35 cellular contexts compared by ENCODE assay signal in genomic region chr7:9854605-9855004, GRCh38.
A peak's percentile ranks its signal among the peaks of the same experiment; 100 is the strongest.
DNase-seq lines count a peak whose midpoint lies in the region; ATAC-seq, FAIRE-seq and TF ChIP-seq lines count a peak whose summit lies in the region.
"Had no signal": no experiment of that assay in that cellular context is flagged by ENCODE, and none has a peak within 500 bp of the region (broad histone marks: within the 10 kb centered on the region; RNA-seq: fewer than 3 reads in every experiment).

No MANE protein-coding gene starts in this region.

- peaks cover 31% of the 10 kb centered on the region for H3K9me3 Mint-ChIP-seq in HFFc6

- H3K4me1 ChIP-seq in liver (ENCODE audit: control insufficient read depth in 4 of 4, insufficient read depth in 4 of 4, low read length in 3 of 4) (no peaks in the 10 kb centered on the region), HepG2 (ENCODE audit: insufficient read depth, low read length) (no peaks in the 10 kb centered on the region)
- H3K4me1 ChIP-seq: A549; BE2C; BLaER1; BLaER1 treated with 17β-estradiol and CSF1 and Interleukin-3, amounts not matched to agents 10 nM and 100 nM; Caco-2 had no signal

- H4K20me1 ChIP-seq in HepG2 (ENCODE audit: insufficient read depth, low read length): no peaks in the 10 kb centered on the region
- H4K20me1 ChIP-seq: BLaER1; BLaER1 treated with 17β-estradiol and CSF1 and Interleukin-3, amounts not matched to agents 10 nM and 100 nM had no signal

- in situ Hi-C loops in HepG2 (cut with HindIII; ENCODE audit: extremely low pct_ligation_motif_present, low pct_unique_long_range_greater_than_20kb): no loop called here

- 59% methylated on average over 2 of the region's 2 CpGs for WGBS in liver
- 0% methylated on average over 2 of the region's 2 CpGs for WGBS in HepG2 (ENCODE audit: low lambda C conversion rate)

- TF ChIP-seq POLR2A in HepG2 (IDR thresholded peaks at IDR 0.05; ENCODE audit: insufficient read depth in 1 of 2, low read depth in 2 of 2, low read length in 2 of 2) (no peak), H54 (IDR thresholded peaks at IDR 0.05; ENCODE audit: low read depth, low read length) (no peak)

- FAIRE-seq in HepG2 (lab: Jason Lieb, UNC): no peak
- FAIRE-seq in H54 (lab: Jason Lieb, UNC): peak; percentile 41
- FAIRE-seq: A204.1, A549, D721Med had no signal

- H3K4me3 ChIP-seq in liver (ENCODE audit: low read depth in 1 of 3, low read length in 3 of 3) (no peak overlapping the region), HepG2 (replicated peaks in 1 of 3; ENCODE audit: insufficient read depth in 1 of 3, low read depth in 2 of 3, low read length in 3 of 3) (no peak overlapping the region)
- H3K4me3 ChIP-seq: A549; BLaER1; BLaER1 treated with 17β-estradiol and CSF1 and Interleukin-3, amounts not matched to agents 10 nM and 100 nM had no signal

- H3K4me1 Mint-ChIP-seq in HFFc6 (ENCODE audit: low read depth): no peaks in the 10 kb centered on the region
- H3K4me1 Mint-ChIP-seq: B cell; CD14-positive monocyte; CD4-positive, alpha-beta memory T cell; CD4-positive, CD25-positive, alpha-beta regulatory T cell; CD8-positive, alpha-beta memory T cell had no signal

- H3K79me2 ChIP-seq in HepG2 (ENCODE audit: insufficient read depth, low read length): no peaks in the 10 kb centered on the region

- POLR2A ChIA-PET in HepG2 (lab: Yijun Ruan, JAX): no interaction called here

- TF ChIP-seq EP300 in HepG2 (IDR thresholded peaks at IDR 0.05; ENCODE audit: low read depth in 2 of 2, low read length in 2 of 2) (no peak), HepG2 (CRISPR knock-in tag; IDR thresholded peaks at IDR 0.05; ENCODE audit: borderline replicate concordance) (no peak)

- H3K9me3 ChIP-seq in liver (ENCODE audit: control insufficient read depth in 4 of 4, low read length in 3 of 4) (no peaks in the 10 kb centered on the region), HepG2 (ENCODE audit: low read length) (peaks cover 71% of the 10 kb centered on the region)
- H3K9me3 ChIP-seq: A549; BE2C; BLaER1; BLaER1 treated with 17β-estradiol and CSF1 and Interleukin-3, amounts not matched to agents 10 nM and 100 nM; Caco-2 had no signal

- no peak overlapping the region for H3K27ac Mint-ChIP-seq in HFFc6
- H3K27ac Mint-ChIP-seq: B cell; CD14-positive monocyte; CD4-positive, alpha-beta memory T cell; CD4-positive, alpha-beta T cell; CD4-positive, CD25-positive, alpha-beta regulatory T cell; CD8-positive, alpha-beta memory T cell; CD8-positive, alpha-beta T cell had no signal

- TF ChIP-seq RAD21 in liver (IDR thresholded peaks at IDR 0.05) (no peak), HepG2 (CRISPR knock-in tag; IDR thresholded peaks at IDR 0.05) (no peak)

- H3K36me3 Mint-ChIP-seq in HFFc6 (ENCODE audit: low read depth): no peaks in the 10 kb centered on the region
- H3K36me3 Mint-ChIP-seq: CD14-positive monocyte; CD4-positive, alpha-beta memory T cell; CD4-positive, CD25-positive, alpha-beta regulatory T cell; CD8-positive, alpha-beta memory T cell; CD8-positive, alpha-beta T cell had no signal

- DNase-seq in HepG2 (ENCODE audit: low spot score) (no peak), H54 (ENCODE audit: insufficient read length, low spot score) (no peak), left lobe of liver (ENCODE audit: low spot score) (no peak), GOT3 (lab: John Stamatoyannopoulos, UW) (no peak), HFFc6 (no peak)
- DNase-seq: 8988T; ACHN; AML-193; BE2C; C1 segment of cervical spinal cord; Caco-2; Calu3; CD4-positive, alpha-beta memory T cell; CD4-positive, alpha-beta T cell; CD4-positive, CD25-positive, alpha-beta regulatory T cell; CD8-positive, alpha-beta memory T cell; CD8-positive, alpha-beta T cell; COR-L47; DMS 273 treated with DMSO at 0.1 percent for 48 hours; DMS153; DMS53; DMS79; DMS79 treated with DMSO at 0.1 percent for 48 hours; DND-41; EL had no signal

- BruUV-seq in HepG2 (replicated peaks; lab: Mats Ljungman, UMichigan): no TSS peak

- H3K4me2 ChIP-seq in HepG2 (ENCODE audit: low read depth, low read length): no peak overlapping the region
- H3K4me2 ChIP-seq: A549; BLaER1; BLaER1 treated with 17β-estradiol and CSF1 and Interleukin-3, amounts not matched to agents 10 nM and 100 nM had no signal

- ATAC-seq in HepG2 (no peak), left lobe of liver (peak; percentile 63)
- ATAC-seq: A549; CD8-positive, alpha-beta T cell had no signal

- CTCF ChIA-PET in HepG2 (lab: Yijun Ruan, JAX; ENCODE audit: low intra/inter-chr PET ratio, low total read pairs): no interaction called here

- no peak overlapping the region for H2AFZ ChIP-seq in HepG2 (ENCODE audit: low read length)

- intact Hi-C loops in HepG2 (cut with micrococcal nuclease; ENCODE audit: unreplicated experiment): no loop called here

- H3K27me3 ChIP-seq in liver (ENCODE audit: control insufficient read depth in 4 of 4, insufficient read depth in 4 of 4, low read length in 3 of 4) (no peaks in the 10 kb centered on the region), HepG2 (ENCODE audit: control insufficient read depth in 1 of 2, insufficient read depth in 2 of 2, low read length in 2 of 2) (no peaks in the 10 kb centered on the region)
- H3K27me3 ChIP-seq: BE2C; BLaER1; BLaER1 treated with 17β-estradiol and CSF1 and Interleukin-3, amounts not matched to agents 10 nM and 100 nM had no signal

- TF ChIP-seq CTCF in liver (IDR thresholded peaks at IDR 0.05; ENCODE audit: low read depth, low read length, missing input control): no peak
- no peak for TF ChIP-seq CTCF in HepG2 (CRISPR knock-in tag; IDR thresholded peaks at IDR 0.05)
- no peak for TF ChIP-seq CTCF in HFFc6 (IDR thresholded peaks at IDR 0.05)

- H3K4me3 Mint-ChIP-seq in HFFc6: no peak overlapping the region
- H3K4me3 Mint-ChIP-seq: B cell; CD14-positive monocyte; CD4-positive, alpha-beta memory T cell; CD4-positive, alpha-beta T cell; CD4-positive, CD25-positive, alpha-beta regulatory T cell; CD8-positive, alpha-beta memory T cell; CD8-positive, alpha-beta T cell had no signal

- H3K27me3 Mint-ChIP-seq in HFFc6 (ENCODE audit: insufficient read depth): no peaks in the 10 kb centered on the region
- H3K27me3 Mint-ChIP-seq: B cell; CD4-positive, alpha-beta memory T cell; CD4-positive, alpha-beta T cell; CD4-positive, CD25-positive, alpha-beta regulatory T cell; CD8-positive, alpha-beta memory T cell had no signal

- H3K9ac ChIP-seq in liver (ENCODE audit: low read depth in 1 of 2, low read length in 2 of 2) (no peak overlapping the region), HepG2 (ENCODE audit: insufficient read depth, low read depth, low read length) (no peak overlapping the region)
- H3K9ac ChIP-seq: BLaER1; BLaER1 treated with 17β-estradiol and CSF1 and Interleukin-3, amounts not matched to agents 10 nM and 100 nM had no signal

- no peaks in the 10 kb centered on the region for H3K36me3 ChIP-seq in liver (ENCODE audit: control insufficient read depth in 4 of 4, insufficient read depth in 3 of 4, low read depth in 1 of 4, low read length in 3 of 4)
- no peaks in the 10 kb centered on the region for H3K36me3 ChIP-seq in HepG2 (replicated peaks in 1 of 2; ENCODE audit: control insufficient read depth in 1 of 2, insufficient read depth in 2 of 2, low read length in 2 of 2)
- H3K36me3 ChIP-seq: BE2C; BLaER1; BLaER1 treated with 17β-estradiol and CSF1 and Interleukin-3, amounts not matched to agents 10 nM and 100 nM had no signal

- H3K27ac ChIP-seq in liver (ENCODE audit: low read depth in 1 of 2, low read length in 2 of 2) (no peak overlapping the region), HepG2 (ENCODE audit: extremely low read length, insufficient read depth, low read length) (no peak overlapping the region)
- H3K27ac ChIP-seq: 22Rv1; A549; BLaER1; BLaER1 treated with 17β-estradiol and CSF1 and Interleukin-3, amounts not matched to agents 10 nM and 100 nM; C4-2B had no signal

TF ChIP-seq in liver, 16 proteins besides CTCF, POLR2A, EP300 and RAD21:
- TF ChIP-seq YY1 (IDR thresholded peaks at IDR 0.05) (no peak), HNF4G (IDR thresholded peaks at IDR 0.05) (peak; percentile 31), EGR1 (IDR thresholded peaks at IDR 0.05; ENCODE audit: low read depth in 2 of 2) (no peak), SP1 (IDR thresholded peaks at IDR 0.05) (peak; percentile 11), HNF4A (conservative IDR thresholded peaks at IDR 0.05) (peak; percentile 37 to 76)
- TF ChIP-seq, protein P1, sequence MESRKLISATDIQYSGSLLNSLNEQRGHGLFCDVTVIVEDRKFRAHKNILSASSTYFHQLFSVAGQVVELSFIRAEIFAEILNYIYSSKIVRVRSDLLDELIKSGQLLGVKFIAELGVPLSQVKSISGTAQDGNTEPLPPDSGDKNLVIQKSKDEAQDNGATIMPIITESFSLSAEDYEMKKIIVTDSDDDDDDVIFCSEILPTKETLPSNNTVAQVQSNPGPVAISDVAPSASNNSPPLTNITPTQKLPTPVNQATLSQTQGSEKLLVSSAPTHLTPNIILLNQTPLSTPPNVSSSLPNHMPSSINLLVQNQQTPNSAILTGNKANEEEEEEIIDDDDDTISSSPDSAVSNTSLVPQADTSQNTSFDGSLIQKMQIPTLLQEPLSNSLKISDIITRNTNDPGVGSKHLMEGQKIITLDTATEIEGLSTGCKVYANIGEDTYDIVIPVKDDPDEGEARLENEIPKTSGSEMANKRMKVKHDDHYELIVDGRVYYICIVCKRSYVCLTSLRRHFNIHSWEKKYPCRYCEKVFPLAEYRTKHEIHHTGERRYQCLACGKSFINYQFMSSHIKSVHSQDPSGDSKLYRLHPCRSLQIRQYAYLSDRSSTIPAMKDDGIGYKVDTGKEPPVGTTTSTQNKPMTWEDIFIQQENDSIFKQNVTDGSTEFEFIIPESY (IDR thresholded peaks at IDR 0.05): no peak

TF ChIP-seq in HepG2, 621 proteins besides CTCF, POLR2A, EP300 and RAD21:
- TF ChIP-seq PHF21A (CRISPR knock-in tag; IDR thresholded peaks at IDR 0.05) (no peak), ZBTB46 (CRISPR knock-in tag; IDR thresholded peaks at IDR 0.05; ENCODE audit: borderline replicate concordance) (no peak), TARDBP (CRISPR knock-in tag; IDR thresholded peaks at IDR 0.05) (no peak), SIN3B (IDR thresholded peaks at IDR 0.05; ENCODE audit: low read length) (no peak), SSRP1 (CRISPR knock-in tag; IDR thresholded peaks at IDR 0.05) (no peak), KDM3A (CRISPR knock-in tag; IDR thresholded peaks at IDR 0.05; ENCODE audit: low read depth) (no peak)
TF ChIP-seq in HepG2: peak in this region for 0.
